Comparison of ENCODE assay signal across 8 cellular contexts in genomic region chr12:111599459-111600295, GRCh38. TPM values are rescaled to one million over a fixed set of nuclear protein-coding genes. Genes with fewer than 3 reads are reported as not detected.
A peak's percentile ranks its signal among the peaks of the same experiment; 100 is the strongest.
DNase-seq lines count a peak whose midpoint lies in the region; ATAC-seq and TF ChIP-seq lines count a peak whose summit lies in the region.

No MANE protein-coding gene starts in this region.

- H3K4me1 ChIP-seq in mesodermal cell (ENCODE audit: control insufficient read depth, insufficient read depth, low read length, poor library complexity, severe bottlenecking): peaks cover 9% of the 10 kb centered on the region

- no peaks in the 10 kb centered on the region for H3K9me3 Mint-ChIP-seq in endothelial cell (ENCODE audit: unreplicated experiment)

- ATAC-seq in GM21360 (IDR thresholded peaks at IDR 0.05; ENCODE audit: unreplicated experiment): peak; percentile 62

- peak overlapping the region; percentile 98 for H3K4me3 ChIP-seq in mesodermal cell (ENCODE audit: extremely low read depth, insufficient read depth, low read length, poor library complexity, severe bottlenecking)

- H3K27ac ChIP-seq in mesodermal cell (ENCODE audit: low read depth, low read length, severe bottlenecking): peak overlapping the region; percentile 97

- peak overlapping the region; percentile 94 for H3K4me3 Mint-ChIP-seq in endothelial cell (ENCODE audit: unreplicated experiment)

- peaks cover 16% of the 10 kb centered on the region for H3K27me3 Mint-ChIP-seq in endothelial cell (ENCODE audit: unreplicated experiment)

- H3K9me3 ChIP-seq in mesodermal cell (ENCODE audit: control insufficient read depth, low read length): no peaks in the 10 kb centered on the region

- DNase-seq in COLO829 (ENCODE audit: low spot score): peak; percentile 68
- DNase-seq in HT1080 (ENCODE audit: low read depth): peak; percentile 94
- peak; percentile 84 for DNase-seq in NOMO-1 treated with DMSO at 0.1 percent for 48 hours (lab: John Stamatoyannopoulos, UW; ENCODE audit: unreplicated experiment)
- DNase-seq in activated CD8-positive, alpha-beta memory T cell treated with anti-CD3 and anti-CD28 coated beads, Interleukin-2, amount 50 U/mL, for 4 hours: peak; percentile 88
- peak; percentile 87 for DNase-seq in endothelial cell (ENCODE audit: low spot score)
- DNase-seq in stimulated activated CD8-positive, alpha-beta memory T cell treated with anti-CD3 and anti-CD28 coated beads, Interleukin-15, amount 100 ng/mL, for 1 hour (ENCODE audit: low read depth): peak; percentile 65

- H3K36me3 ChIP-seq in mesodermal cell (ENCODE audit: control insufficient read depth, insufficient read depth, low read length): no peaks in the 10 kb centered on the region

- H3K36me3 Mint-ChIP-seq in endothelial cell (ENCODE audit: low read depth, unreplicated experiment): peaks cover 8% of the 10 kb centered on the region

- no peak for TF ChIP-seq CTCF in endothelial cell (IDR thresholded peaks at IDR 0.05; ENCODE audit: unreplicated experiment)

- WGBS in mesodermal cell (ENCODE audit: insufficient coverage in 2 of 2), 2 experiments: 1% methylated on average over 24 to 41 of the region's 57 CpGs

- peak overlapping the region; percentile 87 for H3K27ac Mint-ChIP-seq in endothelial cell (ENCODE audit: unreplicated experiment)

- H3K4me1 Mint-ChIP-seq in endothelial cell (ENCODE audit: unreplicated experiment): peaks cover 19% of the 10 kb centered on the region

RNA-seq across cellular contexts. Expression of gene ATXN2, which starts 0.6 kb away (rescaled TPM):
- total RNA-seq in HT1080 (2014; rRNA removed; shearing (Covaris generic)): 12.3 and 18.9 TPM in 2 replicates
- polyA plus RNA-seq in HT1080 (2015; cell fraction: cytosol; rRNA removed): 43.2 and 49.4 TPM in 2 replicates
- polyA plus RNA-seq in HT1080 (2015; cell fraction: nucleus; rRNA removed): 137 and 146 TPM in 2 replicates
- 69.4 TPM for total RNA-seq in endothelial cell (ENCODE audit: unreplicated experiment)
- polyA plus RNA-seq in mesodermal cell (2013, experiment 1 of 2): 69.4 TPM
- 60.1 TPM for polyA plus RNA-seq in mesodermal cell (2013, experiment 2 of 2)

Comparison
In these comparisons a context has a peak if more than half of its experiments do, and no peak if none do; other contexts are left out.
1. Peak in every context shown above with its lines: DNase-seq, ATAC-seq, H3K4me3 ChIP-seq and H3K27ac ChIP-seq.